17 cellular contexts compared by ENCODE assay signal in the genomic region with DNA sequence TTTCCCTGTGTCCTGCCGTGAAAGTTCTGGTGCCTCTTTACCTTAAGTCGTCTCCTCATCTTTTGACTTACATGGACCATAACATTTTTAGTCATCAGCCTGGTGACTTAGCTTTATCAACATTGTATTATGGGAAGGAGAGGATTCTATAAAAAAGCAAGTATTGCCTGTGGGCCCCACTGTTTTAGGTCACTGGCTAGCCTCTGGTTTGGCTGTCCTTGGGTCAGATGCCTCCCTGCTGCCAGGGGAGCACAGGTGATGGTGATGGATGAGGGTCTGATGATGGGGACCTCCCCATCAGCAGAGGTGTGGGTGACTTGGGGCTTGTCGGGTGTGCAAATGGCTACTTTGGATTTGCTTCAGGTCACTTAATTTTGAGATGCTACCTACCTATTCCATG.
"Had no signal": no experiment of that assay in that cellular context is flagged by ENCODE, and none has a peak within 500 bp of the region (broad histone marks: within the 10 kb centered on the region; RNA-seq: fewer than 3 reads in every experiment).

No MANE protein-coding gene starts in this region.

- H3K36me3 ChIP-seq: left lung, ovary, stomach, thoracic aorta had no signal

- DNase-seq: activated gamma-delta T cell; activated naive CD8-positive, alpha-beta T cell treated with anti-CD3 and anti-CD28 coated beads, Interleukin-2, amount 10 ng/mL, durations not matched to agents 7 days and 5 days; activated T-cell treated with anti-CD3 and anti-CD28 coated beads, Interleukin-2, amount 50 U/mL, for 4 hours; aorta; effector CD4-positive, alpha-beta T cell; left lung; ovary; stimulated activated CD4-positive, alpha-beta T cell treated with anti-CD3 and anti-CD28 coated beads, Interleukin-4, amount 100 ng/mL, for 1 hour; stimulated activated CD8-positive, alpha-beta memory T cell treated with anti-CD3 and anti-CD28 coated beads, Interleukin-4, amount 100 ng/mL, for 48 hours; stomach; T-helper 2 cell had no signal

- H3K27me3 ChIP-seq: left lung, ovary, stomach had no signal

- ATAC-seq: activated CD4-positive, CD25-positive, alpha-beta regulatory T cell treated with anti-CD3 and anti-CD28 coated beads, Interleukin-2, amount 50 U/mL, for 24 hours; activated T-cell treated with anti-CD3 and anti-CD28 coated beads, Interleukin-2, amount 50 U/mL, for 4 hours; left lung had no signal

- H3K27ac ChIP-seq: epithelial cell of prostate, left lung, ovary, stomach, thoracic aorta had no signal

- FAIRE-seq: bronchial epithelial cell, colon, keratinocyte had no signal

- H3K9me3 ChIP-seq: left lung, ovary, stomach, thoracic aorta had no signal

- H3K4me3 ChIP-seq: left lung, ovary, stomach, thoracic aorta had no signal

- H3K27ac Mint-ChIP-seq: activated naive CD8-positive, alpha-beta T cell treated with anti-CD3 and anti-CD28 coated beads, Interleukin-2, amount 10 ng/mL, durations not matched to agents 7 days and 5 days had no signal

- H3K27me3 Mint-ChIP-seq: activated naive CD8-positive, alpha-beta T cell treated with anti-CD3 and anti-CD28 coated beads, Interleukin-2, amount 10 ng/mL, durations not matched to agents 7 days and 5 days had no signal

- H3K4me3 Mint-ChIP-seq: activated naive CD8-positive, alpha-beta T cell treated with anti-CD3 and anti-CD28 coated beads, Interleukin-2, amount 10 ng/mL, durations not matched to agents 7 days and 5 days; activated T-cell treated with anti-CD3 and anti-CD28 coated beads, Interleukin-2, amount 50 U/mL, for 4 hours had no signal

- H3K9me3 Mint-ChIP-seq: activated T-cell treated with anti-CD3 and anti-CD28 coated beads, Interleukin-2, amount 50 U/mL, for 4 hours had no signal

- H3K36me3 Mint-ChIP-seq: activated naive CD8-positive, alpha-beta T cell treated with anti-CD3 and anti-CD28 coated beads, Interleukin-2, amount 10 ng/mL, durations not matched to agents 7 days and 5 days had no signal
